In genomic region chr2:122164964-122165363, GRCh38 we compare ENCODE assay signal across 8 cellular contexts.
"Had no signal": no experiment of that assay in that cellular context is flagged by ENCODE, and none has a peak within 500 bp of the region (broad histone marks: within the 10 kb centered on the region; RNA-seq: fewer than 3 reads in every experiment).

No MANE protein-coding gene starts in this region.

- DNase-seq: GDM1, GF-D8 had no signal

- H3K4me3 ChIP-seq: GM12878 had no signal

- FAIRE-seq: G401.6, GM12878, GM12891, GM12892, GM18507, GM19239 had no signal

- ATAC-seq: GM12878 had no signal
